11 cellular contexts compared by ENCODE assay signal in genomic region chr5:124596595-124597388, GRCh38.
DNase-seq lines count a peak whose midpoint lies in the region; ATAC-seq and TF ChIP-seq lines count a peak whose summit lies in the region.
"Had no signal": no experiment of that assay in that cellular context is flagged by ENCODE, and none has a peak within 500 bp of the region (broad histone marks: within the 10 kb centered on the region; RNA-seq: fewer than 3 reads in every experiment).

No MANE protein-coding gene starts in this region.

- no peaks in the 10 kb centered on the region for H4K20me1 ChIP-seq in PC-3 (ENCODE audit: low read length)

- H3K9me2 ChIP-seq in PC-3 (replicated peaks; ENCODE audit: low read length): no peaks in the 10 kb centered on the region

- ATAC-seq in PC-3 (peak; percentile 84), HG03460 (IDR thresholded peaks at IDR 0.05; ENCODE audit: unreplicated experiment) (no peak), GM21360 (IDR thresholded peaks at IDR 0.05; ENCODE audit: unreplicated experiment) (no peak)

- no peak overlapping the region for H2AFZ ChIP-seq in PC-3 (ENCODE audit: low read length)

- intact Hi-C loops in PC-3 (cut with micrococcal nuclease): loop anchor here (2.0 kb wide), 1 partner anchor 150 kb away; the partner anchor contains the start of gene ZNF608

- BruUV-seq in PC-3 (replicated peaks; lab: Mats Ljungman, UMichigan): no TSS peak

- H3K4me1 ChIP-seq in PC-3 (ENCODE audit: insufficient read depth, low read length): peaks cover 30% of the 10 kb centered on the region
- H3K4me1 ChIP-seq: vagina had no signal

- H3K36me3 ChIP-seq in PC-3 (ENCODE audit: low read depth, low read length): no peaks in the 10 kb centered on the region
- H3K36me3 ChIP-seq: vagina had no signal

- H3F3A ChIP-seq in PC-3 (ENCODE audit: low read length, unreplicated experiment): no peaks in the 10 kb centered on the region

- peak overlapping the region; percentile 62 for H3K27ac ChIP-seq in PC-3 (ENCODE audit: low read length)
- H3K27ac ChIP-seq: vagina had no signal

- H3K79me2 ChIP-seq in PC-3 (ENCODE audit: low read length): no peaks in the 10 kb centered on the region

- TF ChIP-seq CTCF in PC-3 (conservative IDR thresholded peaks at IDR 0.05; ENCODE audit: low read depth, low read length): no peak

- H3K9me3 ChIP-seq in PC-3 (ENCODE audit: low read length): no peaks in the 10 kb centered on the region
- H3K9me3 ChIP-seq: vagina had no signal

- H3K27me3 ChIP-seq in PC-3 (ENCODE audit: low read length): no peaks in the 10 kb centered on the region
- H3K27me3 ChIP-seq: vagina had no signal

- H3K9ac ChIP-seq in PC-3 (ENCODE audit: low read length): no peak overlapping the region

- peak; percentile 59 for DNase-seq in GM03348 (ENCODE audit: low spot score)
- DNase-seq in PC-3: peak; percentile 81
- peak; percentile 67 for DNase-seq in fibroblast of gingiva (ENCODE audit: low read depth)
- DNase-seq in pulmonary artery endothelial cell (ENCODE audit: low read depth, low spot score): peak; percentile 85
- no peak for DNase-seq in NCI-H1694 (lab: John Stamatoyannopoulos, UW)
- DNase-seq in NCI-H526 treated with DMSO at 0.1 percent for 48 hours (lab: John Stamatoyannopoulos, UW): no peak
- DNase-seq: activated naive CD8-positive, alpha-beta T cell treated with anti-CD3 and anti-CD28 coated beads, Interleukin-2, amount 10 ng/mL, durations not matched to agents 7 days and 5 days; NCI-H1105 had no signal

- H3K4me2 ChIP-seq in PC-3 (ENCODE audit: low read length): peak overlapping the region; percentile 46

- CTCF ChIA-PET in PC-3 (lab: Charles Lee): no interaction called here

- POLR2A ChIA-PET in PC-3 (lab: Charles Lee; ENCODE audit: unreplicated experiment): interaction anchor here (0.7 kb wide), 1 partner anchor 292 kb away, joined by 5 read pairs; no protein-coding TSS in a partner anchor

- H3K4me3 ChIP-seq in PC-3 (ENCODE audit: low read length): no peak overlapping the region
- H3K4me3 ChIP-seq: vagina had no signal

Comparison
In these comparisons a context has a peak if more than half of its experiments do, and no peak if none do; other contexts are left out.
1. DNase-seq: peak in GM03348 (single experiment), PC-3 (single experiment), fibroblast of gingiva (single experiment) and pulmonary artery endothelial cell (single experiment); none in NCI-H1694 (single experiment) and NCI-H526 treated with DMSO at 0.1 percent for 48 hours (single experiment).